Comparison of ENCODE assay signal across 25 cellular contexts in the genomic region with DNA sequence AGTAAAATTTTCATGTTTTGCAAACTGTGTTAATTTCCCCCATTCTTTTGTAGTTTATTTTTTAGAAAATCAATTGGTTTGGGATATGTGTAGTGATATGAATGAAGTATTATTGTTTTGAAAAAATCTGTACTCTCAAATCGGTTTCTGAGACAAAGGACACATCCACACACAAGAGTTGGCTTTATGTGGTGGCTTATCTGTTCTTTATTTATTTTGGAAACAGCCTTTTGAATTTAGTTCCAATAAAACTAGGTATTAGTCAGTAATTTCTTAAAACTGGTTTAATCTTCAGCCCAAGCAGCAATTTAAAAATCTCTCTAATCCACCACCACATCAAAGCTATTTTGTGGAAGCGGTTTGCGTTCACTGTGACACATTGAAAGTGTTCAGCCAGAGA.
A peak's percentile ranks its signal among the peaks of the same experiment; 100 is the strongest.
DNase-seq lines count a peak whose midpoint lies in the region; ATAC-seq and TF ChIP-seq lines count a peak whose summit lies in the region.
"Had no signal": no experiment of that assay in that cellular context is flagged by ENCODE, and none has a peak within 500 bp of the region (broad histone marks: within the 10 kb centered on the region; RNA-seq: fewer than 3 reads in every experiment).

No MANE protein-coding gene starts in this region.

- H4K20me1 ChIP-seq in smooth muscle cell (ENCODE audit: low read depth), result no peaks in the 10 kb centered on the region
- H4K20me1 ChIP-seq: BLaER1 had no signal

- no peaks in the 10 kb centered on the region for H3K79me2 ChIP-seq in smooth muscle cell (ENCODE audit: low read depth)

- H3K27ac ChIP-seq in VCaP (peak overlapping the region; percentile 29), right lobe of liver (no peak overlapping the region), smooth muscle cell (ENCODE audit: low read depth) (no peak overlapping the region), prostate gland (no peak overlapping the region)
- H3K27ac ChIP-seq: BLaER1 had no signal

- H3K4me3 Mint-ChIP-seq in activated CD4-positive, alpha-beta T cell treated with anti-CD3 and anti-CD28 coated beads for 36 hours, result no peak overlapping the region
- H3K4me3 Mint-ChIP-seq: CD14-positive monocyte; CD4-positive, alpha-beta memory T cell; CD4-positive, CD25-positive, alpha-beta regulatory T cell; CD8-positive, alpha-beta memory T cell had no signal

- no peak overlapping the region for H3K27ac Mint-ChIP-seq in activated CD4-positive, alpha-beta T cell treated with anti-CD3 and anti-CD28 coated beads for 36 hours
- H3K27ac Mint-ChIP-seq: CD14-positive monocyte; CD4-positive, alpha-beta memory T cell; CD4-positive, CD25-positive, alpha-beta regulatory T cell; CD8-positive, alpha-beta memory T cell had no signal

- peaks cover 4% of the 10 kb centered on the region for H3K9me3 Mint-ChIP-seq in activated CD4-positive, alpha-beta T cell treated with anti-CD3 and anti-CD28 coated beads for 36 hours (ENCODE audit: low read depth)

- H3K4me1 ChIP-seq in right lobe of liver, result peaks cover 0 to 6% (median 2%) of the 10 kb centered on the region in 4 donors
- peaks cover 7% of the 10 kb centered on the region for H3K4me1 ChIP-seq in smooth muscle cell (ENCODE audit: low read depth)
- no peaks in the 10 kb centered on the region for H3K4me1 ChIP-seq in prostate gland (replicated peaks)
- H3K4me1 ChIP-seq: BE2C, BLaER1 had no signal

- TF ChIP-seq POLR2A in right lobe of liver (IDR thresholded peaks at IDR 0.05) (no peak), prostate gland (IDR thresholded peaks at IDR 0.05) (no peak)

- intact Hi-C loops in right lobe of liver (cut with DNase I) (no loop called here), prostate gland (cut with DNase I) (no loop called here)
- intact Hi-C loops in activated CD4-positive, alpha-beta T cell treated with anti-CD3 and anti-CD28 coated beads for 36 hours (cut with DNase I, micrococcal nuclease), result no loop called here

- no peak overlapping the region for H3K9ac ChIP-seq in smooth muscle cell (ENCODE audit: low read depth)
- H3K9ac ChIP-seq: BLaER1 had no signal

- H3K4me2 ChIP-seq in smooth muscle cell, result peak overlapping the region; percentile 76
- H3K4me2 ChIP-seq: BLaER1 had no signal

- no peaks in the 10 kb centered on the region for H3K36me3 Mint-ChIP-seq in activated CD4-positive, alpha-beta T cell treated with anti-CD3 and anti-CD28 coated beads for 36 hours (ENCODE audit: low read depth)
- H3K36me3 Mint-ChIP-seq: CD14-positive monocyte; CD4-positive, alpha-beta memory T cell; CD4-positive, CD25-positive, alpha-beta regulatory T cell; CD8-positive, alpha-beta memory T cell had no signal

- WGBS in right lobe of liver (ENCODE audit: insufficient coverage, low coverage, low lambda C conversion rate, missing lambda C conversion rate), result 20% methylated on average over 3 of the region's 3 CpGs
- WGBS in smooth muscle cell (ENCODE audit: low lambda C conversion rate), result 39% methylated on average over 3 of the region's 3 CpGs
- WGBS in prostate gland, result 25% methylated on average over 3 of the region's 3 CpGs

- no peaks in the 10 kb centered on the region for H3K27me3 Mint-ChIP-seq in activated CD4-positive, alpha-beta T cell treated with anti-CD3 and anti-CD28 coated beads for 36 hours
- H3K27me3 Mint-ChIP-seq: CD4-positive, alpha-beta memory T cell; CD4-positive, CD25-positive, alpha-beta regulatory T cell; CD8-positive, alpha-beta memory T cell had no signal

- no peaks in the 10 kb centered on the region for H3K27me3 ChIP-seq in right lobe of liver
- H3K27me3 ChIP-seq in smooth muscle cell (ENCODE audit: low read depth), result no peaks in the 10 kb centered on the region
- no peaks in the 10 kb centered on the region for H3K27me3 ChIP-seq in prostate gland (replicated peaks; ENCODE audit: insufficient read depth)
- H3K27me3 ChIP-seq: BE2C, BLaER1 had no signal

- no peak for TF ChIP-seq CTCF in VCaP (conservative IDR thresholded peaks at IDR 0.05)
- TF ChIP-seq CTCF in right lobe of liver (IDR thresholded peaks at IDR 0.05), result no peak
- no peak for TF ChIP-seq CTCF in smooth muscle cell (IDR thresholded peaks at IDR 0.05; ENCODE audit: borderline replicate concordance, insufficient read depth, poor library complexity, severe bottlenecking)
- TF ChIP-seq CTCF in prostate gland (IDR thresholded peaks at IDR 0.05), result no peak

- H3F3A ChIP-seq in smooth muscle cell (ENCODE audit: low read depth), result no peaks in the 10 kb centered on the region

- no peaks in the 10 kb centered on the region for H3K4me1 Mint-ChIP-seq in activated CD4-positive, alpha-beta T cell treated with anti-CD3 and anti-CD28 coated beads for 36 hours
- H3K4me1 Mint-ChIP-seq: CD14-positive monocyte; CD4-positive, alpha-beta memory T cell; CD4-positive, CD25-positive, alpha-beta regulatory T cell; CD8-positive, alpha-beta memory T cell had no signal

- peak; percentile 10 for DNase-seq in Jurkat, Clone E6-1 (ENCODE audit: low read depth, low spot score)
- DNase-seq in right lobe of liver (no peak), smooth muscle cell (lab: John Stamatoyannopoulos, UW; ENCODE audit: unreplicated experiment) (no peak), prostate gland (ENCODE audit: low spot score) (no peak)
- no peak for DNase-seq in activated CD4-positive, alpha-beta T cell treated with anti-CD3 and anti-CD28 coated beads for 4 hours
- no peak for DNase-seq in activated CD4-positive, alpha-beta T cell treated with anti-CD3 and anti-CD28 coated beads for 36 hours
- DNase-seq: 8988T; ACHN; BE2C; C1 segment of cervical spinal cord; CD4-positive, alpha-beta memory T cell; CD4-positive, CD25-positive, alpha-beta regulatory T cell; CD8-positive, alpha-beta memory T cell; COR-L47; DMS 273 treated with DMSO at 0.1 percent for 48 hours; DMS153; DMS53; DMS79; DND-41; EL; GDM1 had no signal

- H3K36me3 ChIP-seq in right lobe of liver, result no peaks in the 10 kb centered on the region
- no peaks in the 10 kb centered on the region for H3K36me3 ChIP-seq in smooth muscle cell (ENCODE audit: low read depth)
- no peaks in the 10 kb centered on the region for H3K36me3 ChIP-seq in prostate gland
- H3K36me3 ChIP-seq: BE2C, BLaER1 had no signal

- POLR2A ChIA-PET in activated CD4-positive, alpha-beta T cell treated with anti-CD3 and anti-CD28 coated beads for 36 hours (lab: Charles Lee), result no interaction called here

- CTCF ChIA-PET in activated CD4-positive, alpha-beta T cell treated with anti-CD3 and anti-CD28 coated beads for 36 hours (lab: Charles Lee), result no interaction called here

- no peak overlapping the region for H3K4me3 ChIP-seq in Jurkat, Clone E6-1 (ENCODE audit: low read length)
- H3K4me3 ChIP-seq in right lobe of liver (no peak overlapping the region), smooth muscle cell (no peak overlapping the region), prostate gland (no peak overlapping the region)
- H3K4me3 ChIP-seq: BLaER1, GM12878 had no signal

- H3K9me3 ChIP-seq in right lobe of liver, result no peaks in the 10 kb centered on the region
- no peaks in the 10 kb centered on the region for H3K9me3 ChIP-seq in smooth muscle cell (replicated peaks; ENCODE audit: low read depth)
- H3K9me3 ChIP-seq in prostate gland, result no peaks in the 10 kb centered on the region
- H3K9me3 ChIP-seq: BE2C, BLaER1 had no signal

- no peak overlapping the region for H2AFZ ChIP-seq in smooth muscle cell (ENCODE audit: low read depth)

- ATAC-seq in right lobe of liver, result peak; percentile 27 to 76 (median 68)
- ATAC-seq in activated CD4-positive, alpha-beta T cell treated with anti-CD3 and anti-CD28 coated beads for 36 hours, result no peak
- ATAC-seq: GM12878 had no signal
